ENCODE assay signal across 12 cellular contexts in genomic region chr13:66128692-66129269, GRCh38.
DNase-seq lines count a peak whose midpoint lies in the region; ATAC-seq and TF ChIP-seq lines count a peak whose summit lies in the region.
"Had no signal": no experiment of that assay in that cellular context is flagged by ENCODE, and none has a peak within 500 bp of the region (broad histone marks: within the 10 kb centered on the region; RNA-seq: fewer than 3 reads in every experiment).

No MANE protein-coding gene starts in this region.

- H3K4me3 ChIP-seq in uterus: no peak overlapping the region
- H3K4me3 ChIP-seq: thoracic aorta had no signal

- H3K9me3 ChIP-seq in uterus: no peaks in the 10 kb centered on the region
- H3K9me3 ChIP-seq: thoracic aorta had no signal

- ATAC-seq in GM18498 (IDR thresholded peaks at IDR 0.05; ENCODE audit: unreplicated experiment) (peak; percentile 94), GM19438 (IDR thresholded peaks at IDR 0.05; ENCODE audit: low read depth, unreplicated experiment) (peak; percentile 96), HG02678 (IDR thresholded peaks at IDR 0.05; ENCODE audit: unreplicated experiment) (peak; percentile 89), HG03354 (IDR thresholded peaks at IDR 0.05; ENCODE audit: poor library complexity, severe bottlenecking, unreplicated experiment) (peak; percentile 96), left ventricle myocardium superior (no peak)
- ATAC-seq: right cardiac atrium had no signal

- no peak for TF ChIP-seq POLR2A in uterus (IDR thresholded peaks at IDR 0.05)

- no peaks in the 10 kb centered on the region for H3K36me3 ChIP-seq in uterus
- H3K36me3 ChIP-seq: thoracic aorta had no signal

- intact Hi-C loops in left ventricle myocardium superior (cut with micrococcal nuclease) (no loop called here), uterus (cut with DNase I; ENCODE audit: low total_unique reads) (no loop called here)

- H3K4me1 ChIP-seq in uterus: no peaks in the 10 kb centered on the region

- no peaks in the 10 kb centered on the region for H3K27me3 ChIP-seq in uterus

- TF ChIP-seq CTCF in uterus (IDR thresholded peaks at IDR 0.05): no peak

- DNase-seq in C1 segment of cervical spinal cord (lab: John Stamatoyannopoulos, UW) (no peak), left ventricle myocardium superior (no peak), uterus (no peak)
- DNase-seq in effector CD4-positive, alpha-beta T cell: no peak
- DNase-seq: Calu3, NCI-H2227 treated with DMSO at 0.1 percent for 48 hours, right cardiac atrium had no signal

- no peak overlapping the region for H3K27ac ChIP-seq in uterus
- H3K27ac ChIP-seq: thoracic aorta had no signal
